ENCODE assay signal across 20 cellular contexts in genomic region chr1:95126846-95127245, GRCh38. TPM values are rescaled to one million over a fixed set of nuclear protein-coding genes. Genes with fewer than 3 reads are reported as not detected.
"Had no signal": no experiment of that assay in that cellular context is flagged by ENCODE, and none has a peak within 500 bp of the region (broad histone marks: within the 10 kb centered on the region; RNA-seq: fewer than 3 reads in every experiment).

No MANE protein-coding gene starts in this region.

- H3K4me1 ChIP-seq: parathyroid adenoma, prostate gland, spleen had no signal

- H3K9me3 ChIP-seq: heart right ventricle, prostate gland, right lobe of liver, spleen, stomach, thoracic aorta had no signal

- H3K4me3 ChIP-seq: heart right ventricle, lung, prostate gland, right lobe of liver, spleen, stomach, thoracic aorta had no signal

- H3K27me3 ChIP-seq: heart right ventricle, right lobe of liver, stomach had no signal

- H3K9ac ChIP-seq: parathyroid adenoma had no signal

- DNase-seq: effector memory CD4-positive, alpha-beta T cell; heart right ventricle; hypothalamus; left cardiac atrium; left ventricle myocardium superior; mesendoderm; naive thymus-derived CD4-positive, alpha-beta T cell; nephron progenitor cell; right lobe of liver; spleen; stimulated activated CD4-positive, alpha-beta T cell treated with anti-CD3 and anti-CD28 coated beads, Interleukin-15, amount 100 ng/mL, for 24 hours; stimulated activated CD4-positive, alpha-beta T cell treated with anti-CD3 and anti-CD28 coated beads, Interleukin-1b, Interleukin-23, amount 100 ng/mL, for 48 hours; stimulated activated CD4-positive, alpha-beta T cell treated with anti-CD3 and anti-CD28 coated beads, Interleukin-4, amount 100 ng/mL, for 24 hours; stimulated activated naive B cell treated with anti-CD40 and anti-IgM and Interleukin-4, amounts not matched to agents 10 μg/mL and 1 μg/mL and 100 μg/mL, for 72 hours; stomach had no signal

- H2AFZ ChIP-seq: parathyroid adenoma had no signal

- H3K79me2 ChIP-seq: parathyroid adenoma had no signal

- H3K36me3 ChIP-seq: heart right ventricle, prostate gland, right lobe of liver, spleen, stomach, thoracic aorta had no signal

- H3K27ac ChIP-seq: heart right ventricle, parathyroid adenoma, prostate gland, right lobe of liver, spleen, stomach, thoracic aorta had no signal

- ATAC-seq: esophagus mucosa; heart right ventricle; left cardiac atrium; left ventricle myocardium superior; naive thymus-derived CD4-positive, alpha-beta T cell; right lobe of liver; stimulated activated naive B cell treated with anti-CD40 and anti-IgM and Interleukin-4, amounts not matched to agents 10 μg/mL and 1 μg/mL and 100 μg/mL, for 72 hours had no signal

RNA-seq across cellular contexts. Expression of gene TLCD4, which starts 9.7 kb away (rescaled TPM):
- polyA plus RNA-seq: naive thymus-derived CD4-positive, alpha-beta T cell had no signal
